Comparison of ENCODE assay signal across 1 cellular context in the genomic region with DNA sequence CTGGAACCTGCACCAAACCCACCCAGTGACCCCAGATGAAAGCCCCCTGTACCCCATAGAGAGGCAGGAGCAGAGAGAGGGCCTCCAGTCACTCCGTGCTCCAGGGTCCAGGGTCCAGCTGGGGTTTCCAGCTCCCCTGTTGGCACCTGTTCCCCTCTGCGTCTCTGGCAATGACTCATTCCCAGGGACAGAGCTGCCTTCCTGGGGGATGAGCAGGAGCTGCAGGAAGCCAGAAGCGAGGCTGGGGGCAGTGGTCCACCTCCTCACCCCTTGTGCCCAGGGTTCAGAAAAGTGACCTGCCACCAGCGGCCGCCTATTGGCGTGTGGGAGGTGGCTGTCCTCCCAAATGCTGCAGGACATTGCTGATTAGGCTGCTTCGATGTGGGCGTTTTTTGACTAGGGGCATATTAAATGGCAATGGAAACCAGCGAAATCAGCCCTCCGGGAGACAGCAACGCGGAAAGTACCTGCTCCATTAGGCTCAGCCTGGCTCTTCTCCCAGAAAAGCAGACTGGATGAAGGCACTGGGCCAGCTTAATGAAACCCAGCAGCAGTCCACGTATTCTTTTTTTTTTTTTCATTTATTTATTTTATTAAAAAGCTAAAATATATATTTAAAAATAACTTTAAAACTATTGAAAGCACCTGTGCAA.
TF ChIP-seq lines count a peak whose summit lies in the region.

No MANE protein-coding gene starts in this region.

TF ChIP-seq in HepG2, 621 proteins besides CTCF, POLR2A, EP300 and RAD21 (continued from another document and continues in another):
- TF ChIP-seq, protein P1, sequence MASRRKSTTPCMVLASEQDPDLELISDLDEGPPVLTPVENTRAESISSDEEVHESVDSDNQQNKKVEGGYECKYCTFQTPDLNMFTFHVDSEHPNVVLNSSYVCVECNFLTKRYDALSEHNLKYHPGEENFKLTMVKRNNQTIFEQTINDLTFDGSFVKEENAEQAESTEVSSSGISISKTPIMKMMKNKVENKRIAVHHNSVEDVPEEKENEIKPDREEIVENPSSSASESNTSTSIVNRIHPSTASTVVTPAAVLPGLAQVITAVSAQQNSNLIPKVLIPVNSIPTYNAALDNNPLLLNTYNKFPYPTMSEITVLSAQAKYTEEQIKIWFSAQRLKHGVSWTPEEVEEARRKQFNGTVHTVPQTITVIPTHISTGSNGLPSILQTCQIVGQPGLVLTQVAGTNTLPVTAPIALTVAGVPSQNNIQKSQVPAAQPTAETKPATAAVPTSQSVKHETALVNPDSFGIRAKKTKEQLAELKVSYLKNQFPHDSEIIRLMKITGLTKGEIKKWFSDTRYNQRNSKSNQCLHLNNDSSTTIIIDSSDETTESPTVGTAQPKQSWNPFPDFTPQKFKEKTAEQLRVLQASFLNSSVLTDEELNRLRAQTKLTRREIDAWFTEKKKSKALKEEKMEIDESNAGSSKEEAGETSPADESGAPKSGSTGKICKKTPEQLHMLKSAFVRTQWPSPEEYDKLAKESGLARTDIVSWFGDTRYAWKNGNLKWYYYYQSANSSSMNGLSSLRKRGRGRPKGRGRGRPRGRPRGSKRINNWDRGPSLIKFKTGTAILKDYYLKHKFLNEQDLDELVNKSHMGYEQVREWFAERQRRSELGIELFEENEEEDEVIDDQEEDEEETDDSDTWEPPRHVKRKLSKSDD (CRISPR knock-in tag; IDR thresholded peaks at IDR 0.05; ENCODE audit: low read depth): no peak
- TF ChIP-seq, protein P2, sequence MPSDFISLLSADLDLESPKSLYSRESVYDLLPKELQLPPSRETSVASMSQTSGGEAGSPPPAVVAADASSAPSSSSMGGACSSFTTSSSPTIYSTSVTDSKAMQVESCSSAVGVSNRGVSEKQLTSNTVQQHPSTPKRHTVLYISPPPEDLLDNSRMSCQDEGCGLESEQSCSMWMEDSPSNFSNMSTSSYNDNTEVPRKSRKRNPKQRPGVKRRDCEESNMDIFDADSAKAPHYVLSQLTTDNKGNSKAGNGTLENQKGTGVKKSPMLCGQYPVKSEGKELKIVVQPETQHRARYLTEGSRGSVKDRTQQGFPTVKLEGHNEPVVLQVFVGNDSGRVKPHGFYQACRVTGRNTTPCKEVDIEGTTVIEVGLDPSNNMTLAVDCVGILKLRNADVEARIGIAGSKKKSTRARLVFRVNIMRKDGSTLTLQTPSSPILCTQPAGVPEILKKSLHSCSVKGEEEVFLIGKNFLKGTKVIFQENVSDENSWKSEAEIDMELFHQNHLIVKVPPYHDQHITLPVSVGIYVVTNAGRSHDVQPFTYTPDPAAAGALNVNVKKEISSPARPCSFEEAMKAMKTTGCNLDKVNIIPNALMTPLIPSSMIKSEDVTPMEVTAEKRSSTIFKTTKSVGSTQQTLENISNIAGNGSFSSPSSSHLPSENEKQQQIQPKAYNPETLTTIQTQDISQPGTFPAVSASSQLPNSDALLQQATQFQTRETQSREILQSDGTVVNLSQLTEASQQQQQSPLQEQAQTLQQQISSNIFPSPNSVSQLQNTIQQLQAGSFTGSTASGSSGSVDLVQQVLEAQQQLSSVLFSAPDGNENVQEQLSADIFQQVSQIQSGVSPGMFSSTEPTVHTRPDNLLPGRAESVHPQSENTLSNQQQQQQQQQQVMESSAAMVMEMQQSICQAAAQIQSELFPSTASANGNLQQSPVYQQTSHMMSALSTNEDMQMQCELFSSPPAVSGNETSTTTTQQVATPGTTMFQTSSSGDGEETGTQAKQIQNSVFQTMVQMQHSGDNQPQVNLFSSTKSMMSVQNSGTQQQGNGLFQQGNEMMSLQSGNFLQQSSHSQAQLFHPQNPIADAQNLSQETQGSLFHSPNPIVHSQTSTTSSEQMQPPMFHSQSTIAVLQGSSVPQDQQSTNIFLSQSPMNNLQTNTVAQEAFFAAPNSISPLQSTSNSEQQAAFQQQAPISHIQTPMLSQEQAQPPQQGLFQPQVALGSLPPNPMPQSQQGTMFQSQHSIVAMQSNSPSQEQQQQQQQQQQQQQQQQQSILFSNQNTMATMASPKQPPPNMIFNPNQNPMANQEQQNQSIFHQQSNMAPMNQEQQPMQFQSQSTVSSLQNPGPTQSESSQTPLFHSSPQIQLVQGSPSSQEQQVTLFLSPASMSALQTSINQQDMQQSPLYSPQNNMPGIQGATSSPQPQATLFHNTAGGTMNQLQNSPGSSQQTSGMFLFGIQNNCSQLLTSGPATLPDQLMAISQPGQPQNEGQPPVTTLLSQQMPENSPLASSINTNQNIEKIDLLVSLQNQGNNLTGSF (CRISPR knock-in tag; IDR thresholded peaks at IDR 0.05): no peak
- TF ChIP-seq ZFP90 (CRISPR knock-in tag; IDR thresholded peaks at IDR 0.05; ENCODE audit: borderline replicate concordance) (no peak), ZNF773 (CRISPR knock-in tag; IDR thresholded peaks at IDR 0.05; ENCODE audit: borderline replicate concordance) (no peak), PAX8 (CRISPR knock-in tag; IDR thresholded peaks at IDR 0.05; ENCODE audit: borderline replicate concordance) (no peak), ZNF468 (CRISPR knock-in tag; IDR thresholded peaks at IDR 0.05) (no peak), ZFP37 (CRISPR knock-in tag; IDR thresholded peaks at IDR 0.05; ENCODE audit: borderline replicate concordance) (no peak), HNF4A (CRISPR knock-in tag; IDR thresholded peaks at IDR 0.05) (peak; percentile 44; the same call in 1 of the 2 replicates), PHB2 (IDR thresholded peaks at IDR 0.05; ENCODE audit: partially characterized antibody) (no peak), HHEX (CRISPR knock-in tag; IDR thresholded peaks at IDR 0.05) (no peak), FOXP1 (IDR thresholded peaks at IDR 0.05) (no peak), FOXP1 (CRISPR knock-in tag; IDR thresholded peaks at IDR 0.05) (no peak), ZNF20 (CRISPR knock-in tag; IDR thresholded peaks at IDR 0.05) (no peak), ISX (CRISPR knock-in tag; conservative IDR thresholded peaks at IDR 0.05) (no peak), CBX2 (IDR thresholded peaks at IDR 0.05; ENCODE audit: low read depth, low read length) (no peak), CBX2 (CRISPR knock-in tag; IDR thresholded peaks at IDR 0.05; ENCODE audit: low read depth) (no peak), NR1H2 (CRISPR knock-in tag; IDR thresholded peaks at IDR 0.05; ENCODE audit: borderline replicate concordance, low read depth) (no peak), SMARCE1 (IDR thresholded peaks at IDR 0.05; ENCODE audit: borderline replicate concordance) (no peak), TEAD3 (CRISPR knock-in tag; optimal IDR thresholded peaks at IDR 0.05; ENCODE audit: borderline replicate concordance) (no peak), BORCS8-MEF2B (CRISPR knock-in tag; IDR thresholded peaks at IDR 0.05) (no peak), ZNF567 (CRISPR knock-in tag; IDR thresholded peaks at IDR 0.05; ENCODE audit: borderline replicate concordance) (no peak), SSRP1 (CRISPR knock-in tag; IDR thresholded peaks at IDR 0.05) (no peak), ZNF224 (CRISPR knock-in tag; IDR thresholded peaks at IDR 0.05) (no peak), MIXL1 (CRISPR knock-in tag; IDR thresholded peaks at IDR 0.05) (no peak), MED1 (CRISPR knock-in tag; IDR thresholded peaks at IDR 0.05) (0 out of 2 replicates have a peak, but pooled peaks have one; percentile 21)
- TF ChIP-seq, protein P3, sequence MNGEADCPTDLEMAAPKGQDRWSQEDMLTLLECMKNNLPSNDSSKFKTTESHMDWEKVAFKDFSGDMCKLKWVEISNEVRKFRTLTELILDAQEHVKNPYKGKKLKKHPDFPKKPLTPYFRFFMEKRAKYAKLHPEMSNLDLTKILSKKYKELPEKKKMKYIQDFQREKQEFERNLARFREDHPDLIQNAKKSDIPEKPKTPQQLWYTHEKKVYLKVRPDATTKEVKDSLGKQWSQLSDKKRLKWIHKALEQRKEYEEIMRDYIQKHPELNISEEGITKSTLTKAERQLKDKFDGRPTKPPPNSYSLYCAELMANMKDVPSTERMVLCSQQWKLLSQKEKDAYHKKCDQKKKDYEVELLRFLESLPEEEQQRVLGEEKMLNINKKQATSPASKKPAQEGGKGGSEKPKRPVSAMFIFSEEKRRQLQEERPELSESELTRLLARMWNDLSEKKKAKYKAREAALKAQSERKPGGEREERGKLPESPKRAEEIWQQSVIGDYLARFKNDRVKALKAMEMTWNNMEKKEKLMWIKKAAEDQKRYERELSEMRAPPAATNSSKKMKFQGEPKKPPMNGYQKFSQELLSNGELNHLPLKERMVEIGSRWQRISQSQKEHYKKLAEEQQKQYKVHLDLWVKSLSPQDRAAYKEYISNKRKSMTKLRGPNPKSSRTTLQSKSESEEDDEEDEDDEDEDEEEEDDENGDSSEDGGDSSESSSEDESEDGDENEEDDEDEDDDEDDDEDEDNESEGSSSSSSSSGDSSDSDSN (CRISPR knock-in tag; IDR thresholded peaks at IDR 0.05): peak; percentile 38; the same call in 1 of the 2 replicates
- TF ChIP-seq, protein P4, sequence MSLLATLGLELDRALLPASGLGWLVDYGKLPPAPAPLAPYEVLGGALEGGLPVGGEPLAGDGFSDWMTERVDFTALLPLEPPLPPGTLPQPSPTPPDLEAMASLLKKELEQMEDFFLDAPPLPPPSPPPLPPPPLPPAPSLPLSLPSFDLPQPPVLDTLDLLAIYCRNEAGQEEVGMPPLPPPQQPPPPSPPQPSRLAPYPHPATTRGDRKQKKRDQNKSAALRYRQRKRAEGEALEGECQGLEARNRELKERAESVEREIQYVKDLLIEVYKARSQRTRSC (CRISPR knock-in tag; IDR thresholded peaks at IDR 0.05; ENCODE audit: low read depth): no peak
- TF ChIP-seq, protein P5, sequence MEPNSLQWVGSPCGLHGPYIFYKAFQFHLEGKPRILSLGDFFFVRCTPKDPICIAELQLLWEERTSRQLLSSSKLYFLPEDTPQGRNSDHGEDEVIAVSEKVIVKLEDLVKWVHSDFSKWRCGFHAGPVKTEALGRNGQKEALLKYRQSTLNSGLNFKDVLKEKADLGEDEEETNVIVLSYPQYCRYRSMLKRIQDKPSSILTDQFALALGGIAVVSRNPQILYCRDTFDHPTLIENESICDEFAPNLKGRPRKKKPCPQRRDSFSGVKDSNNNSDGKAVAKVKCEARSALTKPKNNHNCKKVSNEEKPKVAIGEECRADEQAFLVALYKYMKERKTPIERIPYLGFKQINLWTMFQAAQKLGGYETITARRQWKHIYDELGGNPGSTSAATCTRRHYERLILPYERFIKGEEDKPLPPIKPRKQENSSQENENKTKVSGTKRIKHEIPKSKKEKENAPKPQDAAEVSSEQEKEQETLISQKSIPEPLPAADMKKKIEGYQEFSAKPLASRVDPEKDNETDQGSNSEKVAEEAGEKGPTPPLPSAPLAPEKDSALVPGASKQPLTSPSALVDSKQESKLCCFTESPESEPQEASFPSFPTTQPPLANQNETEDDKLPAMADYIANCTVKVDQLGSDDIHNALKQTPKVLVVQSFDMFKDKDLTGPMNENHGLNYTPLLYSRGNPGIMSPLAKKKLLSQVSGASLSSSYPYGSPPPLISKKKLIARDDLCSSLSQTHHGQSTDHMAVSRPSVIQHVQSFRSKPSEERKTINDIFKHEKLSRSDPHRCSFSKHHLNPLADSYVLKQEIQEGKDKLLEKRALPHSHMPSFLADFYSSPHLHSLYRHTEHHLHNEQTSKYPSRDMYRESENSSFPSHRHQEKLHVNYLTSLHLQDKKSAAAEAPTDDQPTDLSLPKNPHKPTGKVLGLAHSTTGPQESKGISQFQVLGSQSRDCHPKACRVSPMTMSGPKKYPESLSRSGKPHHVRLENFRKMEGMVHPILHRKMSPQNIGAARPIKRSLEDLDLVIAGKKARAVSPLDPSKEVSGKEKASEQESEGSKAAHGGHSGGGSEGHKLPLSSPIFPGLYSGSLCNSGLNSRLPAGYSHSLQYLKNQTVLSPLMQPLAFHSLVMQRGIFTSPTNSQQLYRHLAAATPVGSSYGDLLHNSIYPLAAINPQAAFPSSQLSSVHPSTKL (CRISPR knock-in tag; IDR thresholded peaks at IDR 0.05): peak; percentile 26; the same call in 1 of the 2 replicates
- TF ChIP-seq, protein P6, sequence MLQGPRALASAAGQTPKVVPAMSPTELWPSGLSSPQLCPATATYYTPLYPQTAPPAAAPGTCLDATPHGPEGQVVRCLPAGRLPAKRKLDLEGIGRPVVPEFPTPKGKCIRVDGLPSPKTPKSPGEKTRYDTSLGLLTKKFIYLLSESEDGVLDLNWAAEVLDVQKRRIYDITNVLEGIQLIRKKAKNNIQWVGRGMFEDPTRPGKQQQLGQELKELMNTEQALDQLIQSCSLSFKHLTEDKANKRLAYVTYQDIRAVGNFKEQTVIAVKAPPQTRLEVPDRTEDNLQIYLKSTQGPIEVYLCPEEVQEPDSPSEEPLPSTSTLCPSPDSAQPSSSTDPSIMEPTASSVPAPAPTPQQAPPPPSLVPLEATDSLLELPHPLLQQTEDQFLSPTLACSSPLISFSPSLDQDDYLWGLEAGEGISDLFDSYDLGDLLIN (CRISPR knock-in tag; IDR thresholded peaks at IDR 0.05; ENCODE audit: borderline replicate concordance): no peak
- TF ChIP-seq, protein P7, sequence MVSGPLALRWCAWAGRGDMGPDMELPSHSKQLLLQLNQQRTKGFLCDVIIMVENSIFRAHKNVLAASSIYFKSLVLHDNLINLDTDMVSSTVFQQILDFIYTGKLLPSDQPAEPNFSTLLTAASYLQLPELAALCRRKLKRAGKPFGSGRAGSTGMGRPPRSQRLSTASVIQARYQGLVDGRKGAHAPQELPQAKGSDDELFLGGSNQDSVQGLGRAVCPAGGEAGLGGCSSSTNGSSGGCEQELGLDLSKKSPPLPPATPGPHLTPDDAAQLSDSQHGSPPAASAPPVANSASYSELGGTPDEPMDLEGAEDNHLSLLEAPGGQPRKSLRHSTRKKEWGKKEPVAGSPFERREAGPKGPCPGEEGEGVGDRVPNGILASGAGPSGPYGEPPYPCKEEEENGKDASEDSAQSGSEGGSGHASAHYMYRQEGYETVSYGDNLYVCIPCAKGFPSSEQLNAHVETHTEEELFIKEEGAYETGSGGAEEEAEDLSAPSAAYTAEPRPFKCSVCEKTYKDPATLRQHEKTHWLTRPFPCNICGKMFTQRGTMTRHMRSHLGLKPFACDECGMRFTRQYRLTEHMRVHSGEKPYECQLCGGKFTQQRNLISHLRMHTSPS (CRISPR knock-in tag; IDR thresholded peaks at IDR 0.05; ENCODE audit: low read depth): peak; percentile 28; the same call in 1 of the 2 replicates
